Comparison of ENCODE assay signal across 19 cellular contexts in the genomic region with DNA sequence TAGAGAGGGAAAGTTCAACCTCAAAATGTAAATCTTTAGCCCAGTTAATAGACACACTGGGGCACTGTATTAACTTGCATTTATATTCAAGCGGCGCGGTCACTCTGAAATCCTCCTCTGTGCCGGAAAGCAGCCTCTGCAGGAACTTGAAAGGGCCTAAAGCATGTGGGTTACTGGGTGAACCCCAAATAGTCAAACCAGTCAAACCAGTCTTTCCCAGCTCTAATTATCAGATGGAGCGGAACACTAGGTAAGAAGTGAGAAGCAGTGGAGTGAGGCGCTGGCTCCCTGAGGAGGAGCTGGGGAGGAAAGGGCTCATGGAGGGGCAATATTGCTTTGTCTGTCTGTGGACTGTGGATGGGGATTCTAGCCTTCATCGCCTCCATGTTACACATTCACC.
A peak's percentile ranks its signal among the peaks of the same experiment; 100 is the strongest.
DNase-seq lines count a peak whose midpoint lies in the region; ATAC-seq and TF ChIP-seq lines count a peak whose summit lies in the region.
"Had no signal": no experiment of that assay in that cellular context is flagged by ENCODE, and none has a peak within 500 bp of the region (broad histone marks: within the 10 kb centered on the region; RNA-seq: fewer than 3 reads in every experiment).

No MANE protein-coding gene starts in this region.

- no peaks in the 10 kb centered on the region for H3K36me3 ChIP-seq in tibial nerve
- H3K36me3 ChIP-seq: MG63 had no signal

- H3K36me3 Mint-ChIP-seq in glutamatergic neuron (ENCODE audit: unreplicated experiment) (no peaks in the 10 kb centered on the region), neural crest cell (ENCODE audit: low read depth) (no peaks in the 10 kb centered on the region)
- H3K36me3 Mint-ChIP-seq: activated CD4-positive, alpha-beta memory T cell treated with anti-CD3 and anti-CD28 coated beads for 36 hours; activated naive CD8-positive, alpha-beta T cell treated with anti-CD3 and anti-CD28 coated beads, Interleukin-2, amount 10 ng/mL, durations not matched to agents 7 days and 5 days had no signal

- H3K4me1 Mint-ChIP-seq in glutamatergic neuron (ENCODE audit: low read depth, unreplicated experiment) (peaks cover 52% of the 10 kb centered on the region), neural crest cell (peaks cover 71% of the 10 kb centered on the region)
- H3K4me1 Mint-ChIP-seq: activated naive CD8-positive, alpha-beta T cell treated with anti-CD3 and anti-CD28 coated beads, Interleukin-2, amount 10 ng/mL, durations not matched to agents 7 days and 5 days had no signal

- H3K4me3 Mint-ChIP-seq in glutamatergic neuron (ENCODE audit: unreplicated experiment): no peak overlapping the region
- peak overlapping the region; percentile 5 for H3K4me3 Mint-ChIP-seq in neural crest cell
- H3K4me3 Mint-ChIP-seq: activated CD4-positive, alpha-beta memory T cell treated with anti-CD3 and anti-CD28 coated beads for 36 hours; activated naive CD8-positive, alpha-beta T cell treated with anti-CD3 and anti-CD28 coated beads, Interleukin-2, amount 10 ng/mL, durations not matched to agents 7 days and 5 days had no signal

- H3K9me3 Mint-ChIP-seq in glutamatergic neuron (ENCODE audit: unreplicated experiment) (peaks cover 2% of the 10 kb centered on the region), neural crest cell (no peaks in the 10 kb centered on the region)
- H3K9me3 Mint-ChIP-seq: activated CD4-positive, alpha-beta memory T cell treated with anti-CD3 and anti-CD28 coated beads for 36 hours; activated naive CD8-positive, alpha-beta T cell treated with anti-CD3 and anti-CD28 coated beads, Interleukin-2, amount 10 ng/mL, durations not matched to agents 7 days and 5 days had no signal

- intact Hi-C loops in Right ventricle myocardium superior (cut with DNase I): no loop called here

- TF ChIP-seq CTCF in glutamatergic neuron (IDR thresholded peaks at IDR 0.05; ENCODE audit: partially characterized antibody, unreplicated experiment) (no peak), neural crest cell (conservative IDR thresholded peaks at IDR 0.05) (no peak), tibial nerve (IDR thresholded peaks at IDR 0.05) (no peak)

- H3K4me1 ChIP-seq in tibial nerve: peaks cover 0 to 68% (median 19%) of the 10 kb centered on the region in 4 donors

- WGBS in tibial nerve, 2 donors: 61 to 69% methylated on average over 7 of the region's 7 CpGs

- H3K9me3 ChIP-seq in tibial nerve: no peaks in the 10 kb centered on the region
- H3K9me3 ChIP-seq: MG63, testis had no signal

- peak overlapping the region in 2 of 4 donors; percentile 8 to 38 for H3K4me3 ChIP-seq in tibial nerve
- H3K4me3 ChIP-seq: MG63, testis had no signal

- peak overlapping the region; percentile 50 to 89 (median 78) for H3K27ac ChIP-seq in tibial nerve
- H3K27ac ChIP-seq: 22Rv1 had no signal

- no peaks in the 10 kb centered on the region for H3K27me3 Mint-ChIP-seq in glutamatergic neuron (ENCODE audit: unreplicated experiment)
- H3K27me3 Mint-ChIP-seq in neural crest cell (ENCODE audit: low read depth): no peaks in the 10 kb centered on the region

- peak overlapping the region; percentile 68 for H3K27ac Mint-ChIP-seq in glutamatergic neuron (ENCODE audit: unreplicated experiment)
- H3K27ac Mint-ChIP-seq in neural crest cell (ENCODE audit: unreplicated experiment): peak overlapping the region; percentile 88
- H3K27ac Mint-ChIP-seq: activated CD4-positive, alpha-beta memory T cell treated with anti-CD3 and anti-CD28 coated beads for 36 hours; activated naive CD8-positive, alpha-beta T cell treated with anti-CD3 and anti-CD28 coated beads, Interleukin-2, amount 10 ng/mL, durations not matched to agents 7 days and 5 days had no signal

- H3K27me3 ChIP-seq in tibial nerve: no peaks in the 10 kb centered on the region
- H3K27me3 ChIP-seq: MG63, testis had no signal

- DNase-seq in DMS53 (lab: John Stamatoyannopoulos, UW): peak; percentile 2
- DNase-seq in DMS53 treated with DMSO at 0.1 percent for 48 hours (lab: John Stamatoyannopoulos, UW; ENCODE audit: unreplicated experiment): no peak
- no peak for DNase-seq in glutamatergic neuron
- no peak for DNase-seq in neural crest cell (ENCODE audit: low read depth, low spot score)
- DNase-seq in tibial nerve (ENCODE audit: low spot score in 2 of 2): no peak
- no peak for DNase-seq in Right ventricle myocardium superior
- no peak for DNase-seq in Kasumi-1 (lab: John Stamatoyannopoulos, UW)
- DNase-seq in HPDE6-E6E7 (ENCODE audit: extremely low spot score): no peak
- DNase-seq: activated CD4-positive, alpha-beta memory T cell treated with anti-CD3 and anti-CD28 coated beads for 36 hours; activated naive CD8-positive, alpha-beta T cell treated with anti-CD3 and anti-CD28 coated beads, Interleukin-2, amount 10 ng/mL, durations not matched to agents 7 days and 5 days; activated T-cell treated with anti-CD3 and anti-CD28 coated beads, Interleukin-2, amount 50 U/mL, for 48 hours; central memory CD4-positive, alpha-beta T cell; DMS153; effector memory CD4-positive, alpha-beta T cell; MG63; NCI-H2029 treated with DMSO at 0.1 percent for 48 hours; NCI-H526 had no signal

- no peak for ATAC-seq in Right ventricle myocardium superior (ENCODE audit: poor library complexity)

- no peak for TF ChIP-seq POLR2A in tibial nerve (IDR thresholded peaks at IDR 0.05)

- TF ChIP-seq EP300 in tibial nerve (IDR thresholded peaks at IDR 0.05): no peak
